9 cellular contexts compared by ENCODE assay signal in the genomic region with DNA sequence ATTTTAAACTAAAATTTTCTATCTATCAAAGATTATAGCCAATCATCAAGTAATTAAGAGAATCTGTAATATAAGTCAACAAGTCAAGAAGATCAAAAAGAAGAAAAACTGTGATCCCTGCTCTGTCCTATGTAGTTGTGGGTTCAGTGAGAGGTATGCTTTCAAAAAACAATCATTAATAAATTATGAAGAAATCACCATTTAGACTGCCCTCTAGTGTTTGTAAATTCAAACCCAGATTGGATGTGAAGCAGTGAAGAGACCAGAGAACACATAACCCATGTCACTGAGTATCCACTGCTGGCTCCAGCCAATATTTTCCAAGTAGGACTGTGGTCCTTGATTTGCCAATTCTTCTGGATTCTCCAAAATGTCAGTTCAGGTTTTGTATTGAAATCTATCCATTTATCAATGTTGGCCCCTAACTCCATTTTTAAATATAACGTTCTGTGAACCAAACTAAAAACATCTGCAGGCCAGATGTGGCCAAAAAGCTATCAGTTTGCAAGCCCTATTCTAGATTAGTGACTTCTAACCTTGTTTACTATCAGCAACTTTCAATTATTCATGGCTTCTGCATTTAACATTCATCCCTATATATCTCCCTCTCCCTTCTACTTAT.
A peak's percentile ranks its signal among the peaks of the same experiment; 100 is the strongest.
DNase-seq lines count a peak whose midpoint lies in the region; ATAC-seq, FAIRE-seq and TF ChIP-seq lines count a peak whose summit lies in the region.
"Had no signal": no experiment of that assay in that cellular context is flagged by ENCODE, and none has a peak within 500 bp of the region (broad histone marks: within the 10 kb centered on the region; RNA-seq: fewer than 3 reads in every experiment).

No MANE protein-coding gene starts in this region.

- H3K9me3 Mint-ChIP-seq in activated T-helper 17 cell treated with anti-CD3 and anti-CD28 coated beads, Interleukin-2, amount 50 U/mL, for 72 hours, result peaks cover 8% of the 10 kb centered on the region
- peaks cover 17% of the 10 kb centered on the region for H3K9me3 Mint-ChIP-seq in activated naive CD8-positive, alpha-beta T cell treated with anti-CD3 and anti-CD28 coated beads, Interleukin-2, amount 50 U/mL, for 24 hours

- DNase-seq in H54 (ENCODE audit: insufficient read length, low spot score), result peak; percentile 2
- DNase-seq in NCI-H460 (ENCODE audit: extremely low read depth, low read depth), result peak; percentile 32
- no peak for DNase-seq in epithelial cell of proximal tubule (ENCODE audit: low read depth)
- no peak for DNase-seq in prostate gland (ENCODE audit: low spot score)
- no peak for DNase-seq in NCI-H146 (lab: John Stamatoyannopoulos, UW)
- no peak for DNase-seq in activated naive CD8-positive, alpha-beta T cell treated with anti-CD3 and anti-CD28 coated beads, Interleukin-2, amount 50 U/mL, for 24 hours
- no peak for DNase-seq in activated T-cell treated with anti-CD3 and anti-CD28 coated beads for 4 hours

- TF ChIP-seq CTCF in epithelial cell of proximal tubule (conservative IDR thresholded peaks at IDR 0.05; ENCODE audit: low read depth, low read length) (peak; percentile 63), prostate gland (IDR thresholded peaks at IDR 0.05) (peak in 3 of 4 experiments; percentile 34 to 45 (median 37))

- H3K27ac Mint-ChIP-seq in activated T-helper 17 cell treated with anti-CD3 and anti-CD28 coated beads, Interleukin-2, amount 50 U/mL, for 72 hours, result no peak overlapping the region
- no peak overlapping the region for H3K27ac Mint-ChIP-seq in activated naive CD8-positive, alpha-beta T cell treated with anti-CD3 and anti-CD28 coated beads, Interleukin-2, amount 50 U/mL, for 24 hours

- H3K9me3 ChIP-seq in prostate gland, result no peaks in the 10 kb centered on the region

- no peak for ATAC-seq in activated T-helper 17 cell treated with anti-CD3 and anti-CD28 coated beads, Interleukin-2, amount 50 U/mL, for 72 hours (replicated peaks)
- no peak for ATAC-seq in activated naive CD8-positive, alpha-beta T cell treated with anti-CD3 and anti-CD28 coated beads, Interleukin-2, amount 50 U/mL, for 24 hours

- H3K27me3 ChIP-seq in prostate gland (replicated peaks; ENCODE audit: insufficient read depth), result no peaks in the 10 kb centered on the region

- no peak overlapping the region for H3K4me3 Mint-ChIP-seq in activated T-helper 17 cell treated with anti-CD3 and anti-CD28 coated beads, Interleukin-2, amount 50 U/mL, for 72 hours
- no peak overlapping the region for H3K4me3 Mint-ChIP-seq in activated naive CD8-positive, alpha-beta T cell treated with anti-CD3 and anti-CD28 coated beads, Interleukin-2, amount 50 U/mL, for 24 hours

- intact Hi-C loops in prostate gland (cut with DNase I), result no loop called here

- 41% methylated on average over 1 of the region's 1 CpG for WGBS in prostate gland

- H3K36me3 ChIP-seq in prostate gland, result no peaks in the 10 kb centered on the region

- no peak for FAIRE-seq in H54 (lab: Jason Lieb, UNC)
- FAIRE-seq: frontal cortex had no signal

- H3K27me3 Mint-ChIP-seq in activated T-helper 17 cell treated with anti-CD3 and anti-CD28 coated beads, Interleukin-2, amount 50 U/mL, for 72 hours, result no peaks in the 10 kb centered on the region
- no peaks in the 10 kb centered on the region for H3K27me3 Mint-ChIP-seq in activated naive CD8-positive, alpha-beta T cell treated with anti-CD3 and anti-CD28 coated beads, Interleukin-2, amount 50 U/mL, for 24 hours

- H3K36me3 Mint-ChIP-seq in activated T-helper 17 cell treated with anti-CD3 and anti-CD28 coated beads, Interleukin-2, amount 50 U/mL, for 72 hours (ENCODE audit: low read depth), result no peaks in the 10 kb centered on the region
- H3K36me3 Mint-ChIP-seq in activated naive CD8-positive, alpha-beta T cell treated with anti-CD3 and anti-CD28 coated beads, Interleukin-2, amount 50 U/mL, for 24 hours (ENCODE audit: low read depth), result no peaks in the 10 kb centered on the region

- H3K27ac ChIP-seq in prostate gland, result no peak overlapping the region

- TF ChIP-seq POLR2A in H54 (IDR thresholded peaks at IDR 0.05; ENCODE audit: low read depth, low read length), result no peak
- TF ChIP-seq POLR2A in prostate gland (IDR thresholded peaks at IDR 0.05), result no peak

- no peak overlapping the region for H3K4me3 ChIP-seq in epithelial cell of proximal tubule (ENCODE audit: low read depth, low read length)
- no peak overlapping the region for H3K4me3 ChIP-seq in prostate gland

- H3K4me1 ChIP-seq in prostate gland (replicated peaks), result no peaks in the 10 kb centered on the region

- no peaks in the 10 kb centered on the region for H3K4me1 Mint-ChIP-seq in activated T-helper 17 cell treated with anti-CD3 and anti-CD28 coated beads, Interleukin-2, amount 50 U/mL, for 72 hours
- no peaks in the 10 kb centered on the region for H3K4me1 Mint-ChIP-seq in activated naive CD8-positive, alpha-beta T cell treated with anti-CD3 and anti-CD28 coated beads, Interleukin-2, amount 50 U/mL, for 24 hours

Comparison
In these comparisons a context has a peak if more than half of its experiments do, and no peak if none do; other contexts are left out.
1. DNase-seq: peak in H54 (single experiment) and NCI-H460 (single experiment); none in epithelial cell of proximal tubule (single experiment), prostate gland (single experiment), NCI-H146 (single experiment), activated naive CD8-positive, alpha-beta T cell treated with anti-CD3 and anti-CD28 coated beads, Interleukin-2, amount 50 U/mL, for 24 hours (single experiment) and activated T-cell treated with anti-CD3 and anti-CD28 coated beads for 4 hours (single experiment).